In genomic region chr10:131874991-131875451, GRCh38 we compare ENCODE assay signal across 8 cellular contexts.
A peak's percentile ranks its signal among the peaks of the same experiment; 100 is the strongest.
DNase-seq lines count a peak whose midpoint lies in the region; ATAC-seq lines count a peak whose summit lies in the region.

No MANE protein-coding gene starts in this region.

- H3K4me1 Mint-ChIP-seq in memory B cell: peaks cover 5% of the 10 kb centered on the region

- H3K27ac Mint-ChIP-seq in memory B cell: no peak overlapping the region

- H3K27me3 Mint-ChIP-seq in memory B cell: peaks cover 19% of the 10 kb centered on the region

- in situ Hi-C loops in ACHN (cut with HindIII; ENCODE audit: low pct_ligation_motif_present, low pct_unique_long_range_greater_than_20kb, low sequenced_read_pairs): no loop called here

- H3K4me3 Mint-ChIP-seq in memory B cell: no peak overlapping the region

- DNase-seq in ACHN (peak; percentile 82), NCI-H345 (lab: John Stamatoyannopoulos, UW) (peak; percentile 84), memory B cell (ENCODE audit: low spot score in 2 of 2) (peak; percentile 66)
- DNase-seq in activated CD4-positive, alpha-beta T cell treated with anti-CD3 and anti-CD28 coated beads for 1 hour: peak; percentile 24
- DNase-seq in effector CD4-positive, alpha-beta T cell: peak; percentile 20
- DNase-seq in stimulated activated CD8-positive, alpha-beta memory T cell treated with anti-CD3 and anti-CD28 coated beads, Interleukin-7, amount 100 ng/mL, for 24 hours (ENCODE audit: low read depth): peak; percentile 26

- H3K9me3 Mint-ChIP-seq in memory B cell: no peaks in the 10 kb centered on the region

- ATAC-seq in GM18498 (IDR thresholded peaks at IDR 0.05; ENCODE audit: unreplicated experiment): peak; percentile 71
- ATAC-seq in HG03175 (IDR thresholded peaks at IDR 0.05; ENCODE audit: unreplicated experiment): peak; percentile 76
- peak; percentile 80 for ATAC-seq in memory B cell (ENCODE audit: low read depth)

- H3K36me3 Mint-ChIP-seq in memory B cell: peaks cover 2% of the 10 kb centered on the region

Comparison
In these comparisons a context has a peak if more than half of its experiments do, and no peak if none do; other contexts are left out.
1. Peak in every context shown above with its lines: DNase-seq and ATAC-seq.
2. DNase-seq: peak in every context shown above with its lines; median percentile 84 in NCI-H345; 82 in ACHN; 66 in memory B cell; 26 in stimulated activated CD8-positive, alpha-beta memory T cell treated with anti-CD3 and anti-CD28 coated beads, Interleukin-7, amount 100 ng/mL, for 24 hours; 24 in activated CD4-positive, alpha-beta T cell treated with anti-CD3 and anti-CD28 coated beads for 1 hour; 20 in effector CD4-positive, alpha-beta T cell.